Comparison of ENCODE assay signal across 8 cellular contexts in the genomic region with DNA sequence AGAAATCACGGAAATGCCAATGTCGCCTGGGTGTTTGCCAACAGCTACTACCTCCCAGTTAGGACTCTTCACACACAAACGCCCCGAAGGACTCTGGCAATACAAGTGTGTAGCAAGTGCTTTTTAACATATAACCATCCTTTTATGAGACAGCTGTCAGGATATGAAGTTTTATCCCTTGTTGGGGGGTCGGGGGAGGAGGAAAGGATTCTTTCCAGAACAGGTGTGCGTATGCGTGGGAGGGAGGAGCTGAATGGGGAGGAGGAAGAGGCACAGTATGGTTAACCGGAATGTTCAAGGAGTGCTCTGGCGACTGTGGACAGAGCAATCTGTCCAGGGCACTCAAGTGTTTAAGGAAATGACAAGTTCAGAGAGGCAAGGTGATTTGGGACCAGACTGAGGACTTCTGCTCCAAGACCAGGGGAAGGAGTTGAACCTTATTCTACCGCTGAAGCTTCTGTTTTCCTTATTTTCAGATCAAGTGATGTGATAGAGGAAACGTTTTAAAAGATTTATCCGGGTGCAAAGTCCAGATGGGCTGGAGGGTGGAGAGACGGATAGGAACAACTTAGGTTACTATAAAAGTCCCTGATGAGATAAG. TPM values are rescaled to one million over a fixed set of nuclear protein-coding genes. Genes with fewer than 3 reads are reported as not detected.
DNase-seq lines count a peak whose midpoint lies in the region; ATAC-seq, FAIRE-seq and TF ChIP-seq lines count a peak whose summit lies in the region.

No MANE protein-coding gene starts in this region.

- TF ChIP-seq CTCF in Panc1 (IDR thresholded peaks at IDR 0.05) (no peak), pancreas (IDR thresholded peaks at IDR 0.05) (no peak)

- H3K36me3 ChIP-seq in Panc1 (ENCODE audit: control insufficient read depth, insufficient read depth, low read length): peaks cover 2% of the 10 kb centered on the region; the same call in 1 of the 2 replicates
- no peaks in the 10 kb centered on the region for H3K36me3 ChIP-seq in esophagus (ENCODE audit: control insufficient read depth in 2 of 2, insufficient read depth in 2 of 2, low read length in 1 of 2)
- H3K36me3 ChIP-seq in pancreas: no peaks in the 10 kb centered on the region

- CTCF ChIA-PET in Panc1 (lab: Charles Lee): no interaction called here

- no peak for FAIRE-seq in pancreas (lab: Jason Lieb, UNC)

- intact Hi-C loops in Panc1 (cut with micrococcal nuclease; ENCODE audit: unreplicated experiment) (no loop called here), pancreas (cut with DNase I) (no loop called here)

- H3K27me3 ChIP-seq in Panc1 (ENCODE audit: control insufficient read depth, insufficient read depth, low read length) (no peaks in the 10 kb centered on the region), esophagus (ENCODE audit: control insufficient read depth in 1 of 2, insufficient read depth in 2 of 2, low read length in 2 of 2) (no peaks in the 10 kb centered on the region), pancreas (no peaks in the 10 kb centered on the region)

- no peak for TF ChIP-seq POLR2A in GM18505 (IDR thresholded peaks at IDR 0.05; ENCODE audit: borderline replicate concordance, extremely low read depth, insufficient read depth, insufficient read length)

- peak; percentile 6 for DNase-seq in NCI-H1105 treated with DMSO at 0.1 percent for 48 hours (lab: John Stamatoyannopoulos, UW)
- no peak for DNase-seq in NCI-H1105 (lab: John Stamatoyannopoulos, UW)
- no peak for DNase-seq in Panc1 (ENCODE audit: low read depth, low spot score)
- peak in 3 of 6 donors; percentile 28 to 61 (median 50) for DNase-seq in pancreas
- no peak for DNase-seq in superior temporal gyrus (ENCODE audit: extremely low spot score)
- DNase-seq in SKM-1 (lab: John Stamatoyannopoulos, UW; ENCODE audit: unreplicated experiment): no peak

- H3K4me3 ChIP-seq in Panc1 (ENCODE audit: low read depth in 2 of 2, low read length in 2 of 2) (peak overlapping the region; percentile 66 to 76), esophagus (ENCODE audit: low read depth in 1 of 2, low read length in 2 of 2) (peak overlapping the region; percentile 21 to 66), pancreas (peak overlapping the region; percentile 74 to 89 (median 82))

- no peaks in the 10 kb centered on the region for H3K9me3 ChIP-seq in Panc1 (ENCODE audit: control insufficient read depth, insufficient read depth, low read depth, low read length)
- no peaks in the 10 kb centered on the region for H3K9me3 ChIP-seq in esophagus (ENCODE audit: control insufficient read depth in 2 of 2, insufficient read depth in 1 of 2, low read depth in 1 of 2, low read length in 1 of 2)
- H3K9me3 ChIP-seq in pancreas: no peaks in the 10 kb centered on the region

- H3K27ac ChIP-seq in Panc1 (ENCODE audit: low read length): peak overlapping the region; percentile 70
- peak overlapping the region in 1 of 2 donors; percentile 71 for H3K27ac ChIP-seq in esophagus (ENCODE audit: low read depth in 2 of 2, low read length in 1 of 2)
- peak overlapping the region; percentile 78 to 94 (median 90) for H3K27ac ChIP-seq in pancreas

- peaks cover 28% of the 10 kb centered on the region for H3K4me1 ChIP-seq in Panc1 (ENCODE audit: control insufficient read depth, insufficient read depth, low read length)
- peaks cover 0 to 7% of the 10 kb centered on the region in 2 donors for H3K4me1 ChIP-seq in esophagus (ENCODE audit: control insufficient read depth in 2 of 2, insufficient read depth in 2 of 2, low read length in 1 of 2)
- peaks cover 34 to 45% (median 44%) of the 10 kb centered on the region in 3 donors for H3K4me1 ChIP-seq in pancreas

- POLR2A ChIA-PET in Panc1 (lab: Charles Lee): no interaction called here

- in situ Hi-C loops in Panc1 (cut with HindIII; ENCODE audit: low pct_unique_long_range_greater_than_20kb, low sequenced_read_pairs): no loop called here

- no TSS peak for BruUV-seq in Panc1 (replicated peaks; lab: Mats Ljungman, UMichigan)

- ATAC-seq in Panc1: no peak
- peak; percentile 18 to 45 (median 34) for ATAC-seq in pancreas
- no peak for ATAC-seq in GM18505 (IDR thresholded peaks at IDR 0.05; ENCODE audit: unreplicated experiment)

- WGBS in esophagus, 2 donors: 22 to 24% methylated on average over 13 of the region's 13 CpGs
- WGBS in pancreas, 2 donors: 1 to 6% methylated on average over 13 of the region's 13 CpGs

RNA-seq across cellular contexts. Expression of a gene that starts 1.3 kb away (rescaled TPM):
- 130 TPM for total RNA-seq in Panc1 (2021; ENCODE audit: unreplicated experiment)
- 110 TPM for polyA plus RNA-seq in Panc1 (2012; ENCODE audit: insufficient read length)
- 10 to 100 TPM; 56.9 to 65.8 TPM for polyA plus RNA-seq in esophagus
- 100 to 1,000 TPM in 2 of 6 donors, 10 to 100 TPM in 4; 71.6 to 158 (median 88.5) TPM for total RNA-seq in pancreas
- polyA plus RNA-seq in pancreas: 100 to 1,000 TPM in 1 of 2 donors, 10 to 100 TPM in 1; 86.7 to 173 TPM

Comparison
In these comparisons a context has a peak if more than half of its experiments do, and no peak if none do; other contexts are left out.
1. ATAC-seq: peak in pancreas (4 of 4); none in Panc1 (single experiment) and GM18505 (single experiment).
2. Peak in every context shown above with its lines, with median percentiles within 50 percentile points of each other: H3K4me3 ChIP-seq.